25 cellular contexts compared by ENCODE assay signal in genomic region chr1:88398338-88398737, GRCh38.
"Had no signal": no experiment of that assay in that cellular context is flagged by ENCODE, and none has a peak within 500 bp of the region (broad histone marks: within the 10 kb centered on the region; RNA-seq: fewer than 3 reads in every experiment).

No MANE protein-coding gene starts in this region.

- H3K4me3 Mint-ChIP-seq: activated naive CD4-positive, alpha-beta T cell treated with anti-CD3 and anti-CD28 coated beads, Interleukin-2, amount 50 U/mL, for 24 hours; brain; mesothelial cell of epicardium; naive thymus-derived CD8-positive, alpha-beta T cell; neural progenitor cell; T-cell; T-helper 2 cell treated with Interferon-gamma antibody and Interleukin-4, amounts not matched to agents 5 μg/mL and 100 μg/mL, for 36 hours had no signal

- H3K9me3 Mint-ChIP-seq: activated naive CD4-positive, alpha-beta T cell treated with anti-CD3 and anti-CD28 coated beads, Interleukin-2, amount 50 U/mL, for 24 hours; neural progenitor cell; T-helper 2 cell treated with Interferon-gamma antibody and Interleukin-4, amounts not matched to agents 5 μg/mL and 100 μg/mL, for 36 hours had no signal

- H3K4me1 Mint-ChIP-seq: activated naive CD4-positive, alpha-beta T cell treated with anti-CD3 and anti-CD28 coated beads, Interleukin-2, amount 50 U/mL, for 24 hours; brain; mesothelial cell of epicardium; naive thymus-derived CD8-positive, alpha-beta T cell; neural progenitor cell; T-cell had no signal

- H3K4me1 ChIP-seq: esophagus squamous epithelium, heart right ventricle, left lung, upper lobe of left lung had no signal

- H3K4me3 ChIP-seq: esophagus squamous epithelium, heart right ventricle, left lung, lung, neural progenitor cell, thoracic aorta, upper lobe of left lung had no signal

- DNase-seq: activated CD4-positive, alpha-beta T cell treated with anti-CD3 and anti-CD28 coated beads, Interleukin-2, amount 50 U/mL, for 1 hour; activated CD4-positive, CD25-positive, alpha-beta regulatory T cell treated with anti-CD3 and anti-CD28 coated beads, Interleukin-2, amount 50 U/mL, for 72 hours; activated gamma-delta T cell treated with Interleukin-2 at 50 U/mL for 16 hours; activated T-cell treated with anti-CD3 and anti-CD28 coated beads, Interleukin-2, amount 50 U/mL, for 1 hour; anterior cingulate cortex; central memory CD4-positive, alpha-beta T cell; dermis blood vessel endothelial cell; esophagus squamous epithelium; heart right ventricle; kidney; left lung; naive thymus-derived CD8-positive, alpha-beta T cell; stimulated activated CD4-positive, alpha-beta T cell treated with anti-CD3 and anti-CD28 coated beads, Interleukin-2, amount 100 ng/mL, for 48 hours; stimulated activated CD8-positive, alpha-beta memory T cell treated with anti-CD3 and anti-CD28 coated beads, Interleukin-4, amount 100 ng/mL, for 48 hours; stimulated activated naive CD4-positive, alpha-beta T cell treated with Interleukin-2 at 50 U/mL for 16 hours; T-cell; upper lobe of left lung; WERI-Rb-1 had no signal

- H3K27ac ChIP-seq: esophagus squamous epithelium, heart right ventricle, left lung, neural progenitor cell, thoracic aorta, upper lobe of left lung, WERI-Rb-1 had no signal

- H3K9me3 ChIP-seq: esophagus squamous epithelium, thoracic aorta, upper lobe of left lung had no signal

- H3K27me3 ChIP-seq: esophagus squamous epithelium, heart right ventricle, left lung, neural progenitor cell, upper lobe of left lung had no signal

- ATAC-seq: heart right ventricle; left lung; naive thymus-derived CD8-positive, alpha-beta T cell; T-cell had no signal

- H3K36me3 ChIP-seq: esophagus squamous epithelium, heart right ventricle, left lung, neural progenitor cell, thoracic aorta, upper lobe of left lung, WERI-Rb-1 had no signal

- H3K36me3 Mint-ChIP-seq: activated naive CD4-positive, alpha-beta T cell treated with anti-CD3 and anti-CD28 coated beads, Interleukin-2, amount 50 U/mL, for 24 hours; brain; mesothelial cell of epicardium; naive thymus-derived CD8-positive, alpha-beta T cell; neural progenitor cell; T-cell had no signal

- H3K27ac Mint-ChIP-seq: activated naive CD4-positive, alpha-beta T cell treated with anti-CD3 and anti-CD28 coated beads, Interleukin-2, amount 50 U/mL, for 24 hours; brain; mesothelial cell of epicardium; naive thymus-derived CD8-positive, alpha-beta T cell; neural progenitor cell; T-cell; T-helper 2 cell treated with Interferon-gamma antibody and Interleukin-4, amounts not matched to agents 5 μg/mL and 100 μg/mL, for 36 hours had no signal
